ENCODE assay signal across 1 cellular context in genomic region chr13:74243637-74244526, GRCh38.
A peak's percentile ranks its signal among the peaks of the same experiment; 100 is the strongest.
TF ChIP-seq lines count a peak whose summit lies in the region.

No MANE protein-coding gene starts in this region.

TF ChIP-seq in IMR-90, 13 proteins besides CTCF, POLR2A, EP300 and RAD21:
- TF ChIP-seq CEBPB (IDR thresholded peaks at IDR 0.05; ENCODE audit: low read depth, low read length) (peak; percentile 40; the same call in 1 of the 2 replicates), CHD1 (IDR thresholded peaks at IDR 0.05; ENCODE audit: low read depth, low read length) (no peak)
TF ChIP-seq in IMR-90: peak in this region for 1.
